15 cellular contexts compared by ENCODE assay signal in genomic region chr14:75158843-75159614, GRCh38.
DNase-seq lines count a peak whose midpoint lies in the region; ATAC-seq and TF ChIP-seq lines count a peak whose summit lies in the region.
"Had no signal": no experiment of that assay in that cellular context is flagged by ENCODE, and none has a peak within 500 bp of the region (broad histone marks: within the 10 kb centered on the region; RNA-seq: fewer than 3 reads in every experiment).

No MANE protein-coding gene starts in this region.

- H3K27ac ChIP-seq in BLaER1 treated with 17β-estradiol and CSF1 and Interleukin-3, amounts not matched to agents 10 nM and 100 nM = peak overlapping the region in 4 of 11 experiments; percentile 18 to 39 (median 28); a peak in 8 of 22 replicates
- H3K27ac ChIP-seq in RWPE1 = 0 out of 2 replicates have a peak overlapping the region, but pooled peaks have one; percentile 6
- H3K27ac ChIP-seq: gastroesophageal sphincter had no signal

- CTCF ChIA-PET in RWPE1 (lab: Yijun Ruan, JAX) = no interaction called here

- no peaks in the 10 kb centered on the region for H3K27me3 ChIP-seq in BLaER1 treated with 17β-estradiol and CSF1 and Interleukin-3, amounts not matched to agents 10 nM and 100 nM
- H3K27me3 ChIP-seq: gastroesophageal sphincter had no signal

- no peaks in the 10 kb centered on the region for H3K9me3 ChIP-seq in BLaER1 treated with 17β-estradiol and CSF1 and Interleukin-3, amounts not matched to agents 10 nM and 100 nM (replicated peaks in 1 of 11)
- H3K9me3 ChIP-seq: gastroesophageal sphincter had no signal

- ATAC-seq in GM21447 (IDR thresholded peaks at IDR 0.05; ENCODE audit: unreplicated experiment) = peak; percentile 58
- no peak for ATAC-seq in HG02588 (IDR thresholded peaks at IDR 0.05; ENCODE audit: unreplicated experiment)
- ATAC-seq: gastroesophageal sphincter, HCT116 had no signal

- peaks cover 3 to 56% (median 30%) of the 10 kb centered on the region in 11 experiments; a peak in 14 of 22 replicates for H3K36me3 ChIP-seq in BLaER1 treated with 17β-estradiol and CSF1 and Interleukin-3, amounts not matched to agents 10 nM and 100 nM

- DNase-seq in RWPE1 (ENCODE audit: low spot score) (no peak), kidney tubule cell (ENCODE audit: low spot score) (peak; percentile 5), NCI-H510A (lab: John Stamatoyannopoulos, UW) (no peak), NCI-H1105 treated with DMSO at 0.1 percent for 48 hours (lab: John Stamatoyannopoulos, UW) (no peak), NK-92 (lab: John Stamatoyannopoulos, UW; ENCODE audit: unreplicated experiment) (no peak)
- DNase-seq: activated gamma-delta T cell treated with Interleukin-2 at 50 U/mL for 16 hours, AML-193, dermis blood vessel endothelial cell, NCI-H1417 treated with DMSO at 0.1 percent for 48 hours, T-helper 9 cell had no signal

- no peak overlapping the region for H3K4me3 ChIP-seq in BLaER1 treated with 17β-estradiol and CSF1 and Interleukin-3, amounts not matched to agents 10 nM and 100 nM
- H3K4me3 ChIP-seq: gastroesophageal sphincter had no signal

- H3K9ac ChIP-seq in BLaER1 treated with 17β-estradiol and CSF1 and Interleukin-3, amounts not matched to agents 10 nM and 100 nM = no peak overlapping the region

- POLR2A ChIA-PET in RWPE1 (lab: Yijun Ruan, JAX; ENCODE audit: low non-redundant PET) = no interaction called here

- H3K4me2 ChIP-seq in BLaER1 treated with 17β-estradiol and CSF1 and Interleukin-3, amounts not matched to agents 10 nM and 100 nM = peak overlapping the region in 6 of 11 experiments; percentile 18 to 42 (median 36); a peak in 10 of 22 replicates

- H3K4me1 ChIP-seq in BLaER1 treated with 17β-estradiol and CSF1 and Interleukin-3, amounts not matched to agents 10 nM and 100 nM = peaks cover 11 to 50% (median 22%) of the 10 kb centered on the region in 10 experiments; a peak in 15 of 20 replicates

- no peak for TF ChIP-seq CTCF in RWPE1 (conservative IDR thresholded peaks at IDR 0.05; ENCODE audit: low read depth)

- H4K20me1 ChIP-seq in BLaER1 treated with 17β-estradiol and CSF1 and Interleukin-3, amounts not matched to agents 10 nM and 100 nM = peaks cover 65 to 99% (median 93%) of the 10 kb centered on the region in 11 experiments; a peak in 21 of 22 replicates
